ENCODE assay signal across 1 cellular context in the genomic region with DNA sequence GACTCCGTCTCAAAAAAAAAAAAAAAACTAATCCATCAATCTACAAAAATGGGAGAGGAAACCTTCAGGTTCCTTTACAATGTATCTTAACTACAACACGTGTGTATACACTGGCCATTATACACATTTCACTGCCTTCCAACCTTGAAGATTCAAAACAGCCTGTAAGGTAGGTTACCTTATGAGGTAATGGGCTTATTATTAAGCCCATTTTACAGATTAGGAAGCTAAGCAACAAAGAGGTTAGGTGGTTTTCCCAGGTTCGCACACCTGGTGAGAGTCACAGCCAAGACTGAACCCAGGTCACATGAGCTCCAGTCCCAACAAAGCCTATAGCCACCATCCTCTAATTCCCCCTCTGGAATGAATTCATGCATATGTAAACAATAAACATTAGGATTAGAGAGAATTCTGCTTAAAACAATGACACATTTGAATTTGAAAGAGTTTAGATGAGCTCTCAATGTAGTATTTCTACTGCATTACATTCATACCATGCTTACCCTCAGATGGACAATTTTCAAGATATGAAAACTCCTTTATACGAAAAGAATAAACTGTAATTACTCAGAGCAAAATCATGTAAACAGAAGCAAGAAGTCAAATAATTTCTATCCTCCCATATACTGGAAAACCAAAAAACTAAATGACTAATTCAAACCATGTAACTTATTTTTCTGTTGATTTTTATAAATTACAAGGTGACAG.
TF ChIP-seq lines count a peak whose summit lies in the region.

No MANE protein-coding gene starts in this region.

TF ChIP-seq in IMR-90, 13 proteins besides CTCF, POLR2A, EP300 and RAD21:
- TF ChIP-seq FOS (IDR thresholded peaks at IDR 0.05; ENCODE audit: low read depth, low read length) (no peak), MXI1 (IDR thresholded peaks at IDR 0.05; ENCODE audit: borderline replicate concordance, low read depth, low read length) (no peak), MAZ (IDR thresholded peaks at IDR 0.05; ENCODE audit: borderline replicate concordance, low read depth, low read length) (no peak), RFX5 (IDR thresholded peaks at IDR 0.05; ENCODE audit: low read depth, low read length) (no peak), CHD1 (IDR thresholded peaks at IDR 0.05; ENCODE audit: low read depth, low read length) (no peak), MAFK (IDR thresholded peaks at IDR 0.05; ENCODE audit: low read depth, low read length) (no peak), RCOR1 (IDR thresholded peaks at IDR 0.05; ENCODE audit: insufficient replicate concordance, low read length) (no peak), NFE2L2 (IDR thresholded peaks at IDR 0.05; ENCODE audit: low read depth, low read length) (no peak), BHLHE40 (IDR thresholded peaks at IDR 0.05; ENCODE audit: low read depth, low read length) (no peak), CEBPB (IDR thresholded peaks at IDR 0.05; ENCODE audit: low read depth, low read length) (no peak), SMC3 (IDR thresholded peaks at IDR 0.05; ENCODE audit: low read depth, low read length) (no peak)
- TF ChIP-seq, protein P1, sequence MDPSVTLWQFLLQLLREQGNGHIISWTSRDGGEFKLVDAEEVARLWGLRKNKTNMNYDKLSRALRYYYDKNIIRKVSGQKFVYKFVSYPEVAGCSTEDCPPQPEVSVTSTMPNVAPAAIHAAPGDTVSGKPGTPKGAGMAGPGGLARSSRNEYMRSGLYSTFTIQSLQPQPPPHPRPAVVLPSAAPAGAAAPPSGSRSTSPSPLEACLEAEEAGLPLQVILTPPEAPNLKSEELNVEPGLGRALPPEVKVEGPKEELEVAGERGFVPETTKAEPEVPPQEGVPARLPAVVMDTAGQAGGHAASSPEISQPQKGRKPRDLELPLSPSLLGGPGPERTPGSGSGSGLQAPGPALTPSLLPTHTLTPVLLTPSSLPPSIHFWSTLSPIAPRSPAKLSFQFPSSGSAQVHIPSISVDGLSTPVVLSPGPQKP (IDR thresholded peaks at IDR 0.05; ENCODE audit: borderline replicate concordance, low read depth, low read length): no peak
- TF ChIP-seq, protein P2, sequence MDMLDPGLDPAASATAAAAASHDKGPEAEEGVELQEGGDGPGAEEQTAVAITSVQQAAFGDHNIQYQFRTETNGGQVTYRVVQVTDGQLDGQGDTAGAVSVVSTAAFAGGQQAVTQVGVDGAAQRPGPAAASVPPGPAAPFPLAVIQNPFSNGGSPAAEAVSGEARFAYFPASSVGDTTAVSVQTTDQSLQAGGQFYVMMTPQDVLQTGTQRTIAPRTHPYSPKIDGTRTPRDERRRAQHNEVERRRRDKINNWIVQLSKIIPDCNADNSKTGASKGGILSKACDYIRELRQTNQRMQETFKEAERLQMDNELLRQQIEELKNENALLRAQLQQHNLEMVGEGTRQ (IDR thresholded peaks at IDR 0.05; ENCODE audit: low read depth, low read length): no peak
